Comparison of ENCODE assay signal across 11 cellular contexts in the genomic region with DNA sequence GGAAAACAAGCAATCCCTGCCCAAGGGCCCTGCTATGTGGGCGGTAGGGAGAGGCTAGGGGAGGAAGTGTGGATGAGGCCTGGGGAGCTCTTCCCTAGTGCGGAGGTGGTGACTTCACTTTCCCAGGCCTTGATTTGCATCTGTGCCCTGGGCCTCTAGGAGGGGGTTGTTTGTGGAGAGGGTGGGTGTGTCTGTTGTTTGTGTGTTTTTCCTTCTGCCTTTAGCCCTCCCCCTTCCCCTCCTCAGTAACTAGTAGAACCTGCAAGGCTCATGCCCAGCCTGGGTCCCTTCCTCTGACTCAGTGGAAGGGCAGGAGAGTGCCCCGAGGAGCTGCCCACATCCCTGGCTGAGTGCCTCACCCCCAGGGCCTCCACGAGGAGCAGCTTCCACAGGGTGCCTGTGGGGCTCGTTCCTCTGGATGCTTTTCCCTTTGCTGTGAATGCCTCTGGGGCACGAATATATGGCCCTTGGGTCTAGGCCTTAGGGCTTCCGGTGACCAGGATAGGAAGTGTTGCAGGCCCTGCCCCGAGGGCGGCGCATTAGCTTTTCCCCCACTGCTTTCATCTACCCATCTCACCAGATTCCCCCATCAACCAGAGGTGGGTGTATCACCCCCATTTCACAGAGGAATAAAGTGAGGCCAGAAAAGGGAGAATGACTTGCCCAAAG.
A peak's percentile ranks its signal among the peaks of the same experiment; 100 is the strongest.
DNase-seq lines count a peak whose midpoint lies in the region; ATAC-seq, FAIRE-seq and TF ChIP-seq lines count a peak whose summit lies in the region.
"Had no signal": no experiment of that assay in that cellular context is flagged by ENCODE, and none has a peak within 500 bp of the region (broad histone marks: within the 10 kb centered on the region; RNA-seq: fewer than 3 reads in every experiment).

No MANE protein-coding gene starts in this region.

- H3K27ac ChIP-seq in K562 (ENCODE audit: extremely low read depth, low read depth, low read length) (no peak overlapping the region), keratinocyte (ENCODE audit: control insufficient read depth, insufficient read depth, low read length) (peak overlapping the region; percentile 53)
- H3K27ac ChIP-seq: SJCRH30 had no signal

- TF ChIP-seq CTCF in Calu3 (IDR thresholded peaks at IDR 0.05; ENCODE audit: unreplicated experiment) (no peak), K562 (IDR thresholded peaks at IDR 0.05 in 2 of 3, conservative IDR thresholded peaks at IDR 0.05 in 1 of 3; ENCODE audit: insufficient read depth in 2 of 3, low read depth in 1 of 3, low read length in 3 of 3) (no peak), keratinocyte (optimal IDR thresholded peaks at IDR 0.05 in 1 of 3, IDR thresholded peaks at IDR 0.05 in 1 of 3, conservative IDR thresholded peaks at IDR 0.05 in 1 of 3; ENCODE audit: extremely low read depth in 1 of 3, insufficient read depth in 2 of 3, low read length in 3 of 3) (no peak)

- BruUV-seq in Calu3 (replicated peaks; lab: Mats Ljungman, UMichigan) (no TSS peak), K562 (replicated peaks; lab: Mats Ljungman, UMichigan) (no TSS peak)

- H3K9ac ChIP-seq in K562 (ENCODE audit: insufficient read depth in 1 of 2, low read depth in 2 of 2, low read length in 2 of 2) (no peak overlapping the region), keratinocyte (ENCODE audit: control insufficient read depth, extremely low read depth, insufficient read depth, low read length) (peak overlapping the region; percentile 36)

- no peak for TF ChIP-seq RAD21 in K562 (CRISPR knock-in tag; conservative IDR thresholded peaks at IDR 0.05 in 1 of 2, IDR thresholded peaks at IDR 0.05 in 1 of 2)

- H3K4me1 ChIP-seq in K562 (replicated peaks in 1 of 2; ENCODE audit: control insufficient read depth in 2 of 2, insufficient read depth in 2 of 2, low read length in 2 of 2) (peaks cover 2 to 17% of the 10 kb centered on the region in 2 experiments; a peak in 4 of 5 replicates), keratinocyte (ENCODE audit: control insufficient read depth, extremely low read depth, insufficient read depth, low read length) (peaks cover 53% of the 10 kb centered on the region)

- H3K36me3 ChIP-seq in K562 (ENCODE audit: control insufficient read depth, insufficient read depth, low read length) (no peaks in the 10 kb centered on the region), keratinocyte (ENCODE audit: control insufficient read depth in 2 of 2, extremely low read depth in 1 of 2, insufficient read depth in 2 of 2, low read length in 2 of 2) (no peaks in the 10 kb centered on the region)
- H3K36me3 ChIP-seq: SJCRH30 had no signal

- H3K9me3 ChIP-seq in K562 (replicated peaks; ENCODE audit: control insufficient read depth, insufficient read depth, low read depth, low read length) (no peaks in the 10 kb centered on the region), keratinocyte (ENCODE audit: control insufficient read depth, low read depth, low read length) (no peaks in the 10 kb centered on the region)
- H3K9me3 ChIP-seq: SJCRH30 had no signal

- no peak overlapping the region for H3K4me2 ChIP-seq in K562 (ENCODE audit: insufficient read depth, low read length)
- H3K4me2 ChIP-seq in keratinocyte (ENCODE audit: control insufficient read depth, extremely low read depth, insufficient read depth, low read depth, low read length), result peak overlapping the region; percentile 20

- in situ Hi-C loops in K562 (cut with MboI), result no loop called here

- POLR2A ChIA-PET in K562 (lab: Yijun Ruan, JAX), result no interaction called here

- FAIRE-seq in K562 (lab: Jason Lieb, UNC) (no peak), keratinocyte (lab: Jason Lieb, UNC) (peak; percentile 76)
- FAIRE-seq: urothelium cell line had no signal

- H3K27me3 ChIP-seq in K562 (ENCODE audit: control insufficient read depth in 2 of 2, insufficient read depth in 2 of 2, low read length in 2 of 2), result peaks cover 0 to 5% of the 10 kb centered on the region in 2 experiments; a peak in 2 of 5 replicates
- H3K27me3 ChIP-seq in keratinocyte (ENCODE audit: control insufficient read depth, extremely low read depth, insufficient read depth, low read length), result no peaks in the 10 kb centered on the region
- H3K27me3 ChIP-seq: SJCRH30 had no signal

- no peak for TF ChIP-seq POLR2A in K562 (conservative IDR thresholded peaks at IDR 0.05)

- WGBS in K562 (ENCODE audit: insufficient coverage, low coverage, missing lambda C conversion rate), result 57% methylated on average over 4 of the region's 10 CpGs

- no peaks in the 10 kb centered on the region for H4K20me1 ChIP-seq in K562 (replicated peaks; ENCODE audit: control insufficient read depth, insufficient read depth, low read length)
- H4K20me1 ChIP-seq in keratinocyte (ENCODE audit: control insufficient read depth, extremely low read depth, insufficient read depth, low read length), result no peaks in the 10 kb centered on the region

- no peaks in the 10 kb centered on the region for H3K27me3 Mint-ChIP-seq in Calu3 (ENCODE audit: unreplicated experiment)

- H3K36me3 Mint-ChIP-seq in Calu3 (ENCODE audit: insufficient read depth, unreplicated experiment), result peaks cover 34% of the 10 kb centered on the region

- intact Hi-C loops in Calu3 (cut with micrococcal nuclease; ENCODE audit: unreplicated experiment), result no loop called here
- intact Hi-C loops in K562 (cut with micrococcal nuclease), result no loop called here

- no peak overlapping the region for H3K4me3 Mint-ChIP-seq in Calu3 (ENCODE audit: low read depth, unreplicated experiment)
- H3K4me3 Mint-ChIP-seq: B cell had no signal

- H2AFZ ChIP-seq in K562 (ENCODE audit: low read depth, low read length) (no peak overlapping the region), keratinocyte (ENCODE audit: control insufficient read depth, low read length) (no peak overlapping the region)

- H3K27ac Mint-ChIP-seq in Calu3 (ENCODE audit: unreplicated experiment), result peak overlapping the region; percentile 99
- H3K27ac Mint-ChIP-seq: B cell had no signal

- peaks cover 71% of the 10 kb centered on the region for H3K4me1 Mint-ChIP-seq in Calu3 (ENCODE audit: low read depth, unreplicated experiment)

- no peak overlapping the region for H3K4me3 ChIP-seq in K562
- no peak overlapping the region for H3K4me3 ChIP-seq in keratinocyte (ENCODE audit: control insufficient read depth in 2 of 3, extremely low read depth in 1 of 3, insufficient read depth in 2 of 3, low read depth in 1 of 3, low read length in 3 of 3)
- H3K4me3 ChIP-seq: SJCRH30 had no signal

- H3K9me1 ChIP-seq in K562 (ENCODE audit: control insufficient read depth, insufficient read depth, low read length), result no peaks in the 10 kb centered on the region
- H3K9me1 ChIP-seq in keratinocyte (ENCODE audit: control insufficient read depth, extremely low read depth, insufficient read depth, low read length), result peaks cover 2% of the 10 kb centered on the region

- DNase-seq in Calu3, result peak; percentile 45
- DNase-seq in LoVo (ENCODE audit: low spot score), result peak; percentile 86
- DNase-seq in K562 (ENCODE audit: extremely low read depth in 1 of 4, low spot score in 3 of 4), result no peak
- peak; percentile 85 for DNase-seq in keratinocyte (ENCODE audit: low read depth, low spot score)
- DNase-seq in NAMALWA (ENCODE audit: low spot score), result no peak
- no peak for DNase-seq in effector CD8-positive, alpha-beta T cell (lab: John Stamatoyannopoulos, UW)
- no peak for DNase-seq in stimulated activated CD4-positive, alpha-beta T cell treated with anti-CD3 and anti-CD28 coated beads, Interleukin-4, amount 100 ng/mL, for 24 hours
- DNase-seq: SJCRH30 had no signal

- ATAC-seq in K562 (no peak), GM18861 (IDR thresholded peaks at IDR 0.05; ENCODE audit: unreplicated experiment) (no peak)

- H3K79me2 ChIP-seq in K562 (ENCODE audit: control insufficient read depth, insufficient read depth, low read length) (no peaks in the 10 kb centered on the region), keratinocyte (ENCODE audit: control insufficient read depth, insufficient read depth, low read length) (no peaks in the 10 kb centered on the region)

- CTCF ChIA-PET in Calu3 (lab: Charles Lee), result interaction anchor here (0.7 kb wide), 1 partner anchor 13 kb away, joined by 3 read pairs; no protein-coding TSS in a partner anchor
- CTCF ChIA-PET in K562 (lab: Yijun Ruan, JAX; ENCODE audit: low intra/inter-chr PET ratio), result no interaction called here

- no peaks in the 10 kb centered on the region for H3K9me3 Mint-ChIP-seq in Calu3 (ENCODE audit: low read depth, unreplicated experiment)

- TF ChIP-seq EP300 in K562 (IDR thresholded peaks at IDR 0.05; ENCODE audit: low read length), result no peak

- dilution Hi-C loops in keratinocyte (cut with MboI; ENCODE audit: extremely low pct_ligation_motif_present, low sequenced_read_pairs), result no loop called here

TF ChIP-seq in K562, 482 proteins besides CTCF, POLR2A, EP300 and RAD21:
- peak; percentile 40; the same call in 1 of the 2 replicates for TF ChIP-seq EGR1 (conservative IDR thresholded peaks at IDR 0.05)
- TF ChIP-seq, protein P1, sequence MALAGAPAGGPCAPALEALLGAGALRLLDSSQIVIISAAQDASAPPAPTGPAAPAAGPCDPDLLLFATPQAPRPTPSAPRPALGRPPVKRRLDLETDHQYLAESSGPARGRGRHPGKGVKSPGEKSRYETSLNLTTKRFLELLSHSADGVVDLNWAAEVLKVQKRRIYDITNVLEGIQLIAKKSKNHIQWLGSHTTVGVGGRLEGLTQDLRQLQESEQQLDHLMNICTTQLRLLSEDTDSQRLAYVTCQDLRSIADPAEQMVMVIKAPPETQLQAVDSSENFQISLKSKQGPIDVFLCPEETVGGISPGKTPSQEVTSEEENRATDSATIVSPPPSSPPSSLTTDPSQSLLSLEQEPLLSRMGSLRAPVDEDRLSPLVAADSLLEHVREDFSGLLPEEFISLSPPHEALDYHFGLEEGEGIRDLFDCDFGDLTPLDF (CRISPR knock-in tag; IDR thresholded peaks at IDR 0.05), result no peak

Comparison
In these comparisons a context has a peak if more than half of its experiments do, and no peak if none do; other contexts are left out.
1. DNase-seq: peak in Calu3 (single experiment), LoVo (single experiment) and keratinocyte (single experiment); none in K562 (0 of 4), NAMALWA (single experiment), effector CD8-positive, alpha-beta T cell (single experiment) and stimulated activated CD4-positive, alpha-beta T cell treated with anti-CD3 and anti-CD28 coated beads, Interleukin-4, amount 100 ng/mL, for 24 hours (single experiment).